ENCODE assay signal across 14 cellular contexts in genomic region chr20:14765370-14765701, GRCh38.
DNase-seq lines count a peak whose midpoint lies in the region; ATAC-seq and TF ChIP-seq lines count a peak whose summit lies in the region.
"Had no signal": no experiment of that assay in that cellular context is flagged by ENCODE, and none has a peak within 500 bp of the region (broad histone marks: within the 10 kb centered on the region; RNA-seq: fewer than 3 reads in every experiment).

No MANE protein-coding gene starts in this region.

- H3K27ac Mint-ChIP-seq in progenitor cell of endocrine pancreas = peak overlapping the region; percentile 34
- H3K27ac Mint-ChIP-seq: B cell; CD4-positive, alpha-beta memory T cell had no signal

- no peaks in the 10 kb centered on the region for H3K36me3 Mint-ChIP-seq in progenitor cell of endocrine pancreas (ENCODE audit: insufficient read depth)
- H3K36me3 Mint-ChIP-seq: CD4-positive, alpha-beta memory T cell had no signal

- H3K36me3 ChIP-seq in PC-9 (ENCODE audit: low read depth) (no peaks in the 10 kb centered on the region), lower lobe of right lung (no peaks in the 10 kb centered on the region)

- peak overlapping the region; percentile 30; the same call in 1 of the 2 replicates for H3K27ac ChIP-seq in 22Rv1
- no peak overlapping the region for H3K27ac ChIP-seq in PC-9
- peak overlapping the region; percentile 44 for H3K27ac ChIP-seq in lower lobe of right lung

- H3K79me2 ChIP-seq in PC-9 (ENCODE audit: low read depth) = no peaks in the 10 kb centered on the region

- peaks cover 6% of the 10 kb centered on the region for H3K27me3 Mint-ChIP-seq in progenitor cell of endocrine pancreas
- H3K27me3 Mint-ChIP-seq: CD4-positive, alpha-beta memory T cell had no signal

- no peak for TF ChIP-seq CTCF in 22Rv1 (IDR thresholded peaks at IDR 0.05)
- no peak for TF ChIP-seq CTCF in PC-9 (conservative IDR thresholded peaks at IDR 0.05)
- TF ChIP-seq CTCF in lower lobe of right lung (IDR thresholded peaks at IDR 0.05) = no peak
- no peak for TF ChIP-seq CTCF in progenitor cell of endocrine pancreas (IDR thresholded peaks at IDR 0.05; ENCODE audit: unreplicated experiment)

- no peaks in the 10 kb centered on the region for H4K20me1 ChIP-seq in PC-9 (ENCODE audit: insufficient read depth)

- POLR2A ChIA-PET in PC-9 (lab: Charles Lee; ENCODE audit: unreplicated experiment) = no interaction called here

- H3K4me2 ChIP-seq in PC-9 = peak overlapping the region; percentile 31

- DNase-seq in PC-9 (no peak), lower lobe of right lung (no peak), progenitor cell of endocrine pancreas (ENCODE audit: low spot score, unreplicated experiment) (no peak), HPDE6-E6E7 (ENCODE audit: extremely low spot score) (no peak), NCI-H2029 treated with DMSO at 0.1 percent for 48 hours (lab: John Stamatoyannopoulos, UW) (no peak), cerebellar nuclear complex (lab: John Stamatoyannopoulos, UW) (no peak), SHP77 treated with DMSO at 0.1 percent for 48 hours (lab: John Stamatoyannopoulos, UW) (no peak)
- DNase-seq: C1 segment of cervical spinal cord; CD4-positive, alpha-beta memory T cell; DMS79; GOT3; H9 had no signal

- CTCF ChIA-PET in PC-9 (lab: Charles Lee) = no interaction called here

- H3K9me3 ChIP-seq in PC-9 (ENCODE audit: insufficient read depth, low read depth) = no peaks in the 10 kb centered on the region
- no peaks in the 10 kb centered on the region for H3K9me3 ChIP-seq in lower lobe of right lung

- no peak overlapping the region for H2AFZ ChIP-seq in PC-9

- no peak overlapping the region for H3K4me3 ChIP-seq in PC-9
- no peak overlapping the region for H3K4me3 ChIP-seq in lower lobe of right lung

- ATAC-seq in lower lobe of right lung = peak in 1 of 2 donors; percentile 42

- H3K27me3 ChIP-seq in PC-9 (ENCODE audit: insufficient read depth, low read depth) (no peaks in the 10 kb centered on the region), lower lobe of right lung (ENCODE audit: low read depth) (no peaks in the 10 kb centered on the region)

- no TSS peak for BruUV-seq in PC-9 (replicated peaks; lab: Mats Ljungman, UMichigan)

- no peaks in the 10 kb centered on the region for H3K4me1 Mint-ChIP-seq in progenitor cell of endocrine pancreas (ENCODE audit: low read depth)
- H3K4me1 Mint-ChIP-seq: B cell; CD4-positive, alpha-beta memory T cell had no signal

- no peak overlapping the region for H3K4me3 Mint-ChIP-seq in progenitor cell of endocrine pancreas (ENCODE audit: low read depth)
- H3K4me3 Mint-ChIP-seq: B cell; CD4-positive, alpha-beta memory T cell; H9 had no signal

- peaks cover 9% of the 10 kb centered on the region; the same call in 1 of the 2 replicates for H3F3A ChIP-seq in PC-9 (ENCODE audit: insufficient read depth, low read depth)

- H3K9me2 ChIP-seq in PC-9 (ENCODE audit: insufficient read depth) = no peaks in the 10 kb centered on the region

- peaks cover 16% of the 10 kb centered on the region for H3K4me1 ChIP-seq in PC-9 (replicated peaks; ENCODE audit: insufficient read depth)
- peaks cover 4% of the 10 kb centered on the region for H3K4me1 ChIP-seq in lower lobe of right lung

- intact Hi-C loops in PC-9 (cut with micrococcal nuclease; ENCODE audit: unreplicated experiment) (no loop called here), lower lobe of right lung (cut with DNase I) (no loop called here)

- no peaks in the 10 kb centered on the region for H3K9me3 Mint-ChIP-seq in progenitor cell of endocrine pancreas (ENCODE audit: low read depth)
